ENCODE assay signal across 1 cellular context in the genomic region with DNA sequence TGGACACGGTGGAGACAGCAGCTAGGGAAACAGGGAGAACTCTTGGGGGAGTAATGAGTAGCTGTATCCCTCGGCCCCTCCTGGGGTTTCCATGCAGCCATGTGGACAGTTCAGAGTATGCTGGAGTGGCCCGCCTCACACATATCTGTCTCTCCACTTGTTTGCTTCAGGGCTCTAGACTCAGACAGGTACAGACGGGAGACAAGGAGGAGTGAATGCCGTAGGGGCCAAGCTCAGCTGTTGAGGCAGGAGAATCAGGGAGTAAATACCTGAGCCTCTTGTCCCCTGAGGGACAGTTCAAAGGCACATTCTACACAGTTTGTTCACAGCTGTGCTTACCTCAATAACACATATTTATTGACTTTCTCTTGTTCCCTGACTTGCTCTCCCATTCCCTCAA.
TF ChIP-seq lines count a peak whose summit lies in the region.

No MANE protein-coding gene starts in this region.

TF ChIP-seq in K562, 482 proteins besides CTCF, POLR2A, EP300 and RAD21:
- TF ChIP-seq CREB1 (IDR thresholded peaks at IDR 0.05) (no peak), CREB1 (CRISPR knock-in tag; IDR thresholded peaks at IDR 0.05) (no peak), ZNF57 (CRISPR knock-in tag; IDR thresholded peaks at IDR 0.05) (no peak), ARID3B (CRISPR knock-in tag; IDR thresholded peaks at IDR 0.05; ENCODE audit: borderline replicate concordance) (no peak), MTA1 (IDR thresholded peaks at IDR 0.05; ENCODE audit: borderline replicate concordance) (no peak), MCM7 (IDR thresholded peaks at IDR 0.05) (0 out of 4 replicates have a peak, but pooled peaks of 1 of the 2 experiments have one; percentile 34), MITF (IDR thresholded peaks at IDR 0.05) (no peak)
